8 cellular contexts compared by ENCODE assay signal in genomic region chr19:13033819-13034611, GRCh38. TPM values are rescaled to one million over a fixed set of nuclear protein-coding genes. Genes with fewer than 3 reads are reported as not detected.
DNase-seq lines count a peak whose midpoint lies in the region; ATAC-seq and TF ChIP-seq lines count a peak whose summit lies in the region.

No MANE protein-coding gene starts in this region.

- WGBS in heart right ventricle, 2 donors, result 41 to 46% methylated on average over 8 of the region's 8 CpGs

- H3K27me3 Mint-ChIP-seq in activated naive CD8-positive, alpha-beta T cell treated with anti-CD3 and anti-CD28 coated beads, Interleukin-2, amount 50 U/mL, for 24 hours, result no peaks in the 10 kb centered on the region

- no peak overlapping the region for H3K4me3 Mint-ChIP-seq in activated naive CD8-positive, alpha-beta T cell treated with anti-CD3 and anti-CD28 coated beads, Interleukin-2, amount 50 U/mL, for 24 hours

- H3K27ac ChIP-seq in C4-2B (peak overlapping the region; percentile 45), OCI-LY7 (ENCODE audit: low read depth, low read length, poor library complexity, severe bottlenecking) (no peak overlapping the region), heart right ventricle (peak overlapping the region in 9 of 10 donors; percentile 24 to 96 (median 79))

- H3K9me3 Mint-ChIP-seq in activated naive CD8-positive, alpha-beta T cell treated with anti-CD3 and anti-CD28 coated beads, Interleukin-2, amount 50 U/mL, for 24 hours, result no peaks in the 10 kb centered on the region

- no peaks in the 10 kb centered on the region for H3K27me3 ChIP-seq in heart right ventricle

- H3K4me2 ChIP-seq in OCI-LY7 (ENCODE audit: low read length), result no peak overlapping the region

- H3K36me3 Mint-ChIP-seq in activated naive CD8-positive, alpha-beta T cell treated with anti-CD3 and anti-CD28 coated beads, Interleukin-2, amount 50 U/mL, for 24 hours (ENCODE audit: low read depth), result no peaks in the 10 kb centered on the region

- no peak overlapping the region for H2AFZ ChIP-seq in OCI-LY7 (ENCODE audit: low read length)

- CTCF ChIA-PET in OCI-LY7 (lab: Charles Lee; ENCODE audit: unreplicated experiment), result interaction anchor here (0.6 to 1.2 kb wide), 4 partner anchors 13 to 68 kb away, joined by 3 to 5 read pairs (median 3); no protein-coding TSS in a partner anchor

- intact Hi-C loops in OCI-LY7 (cut with micrococcal nuclease; ENCODE audit: unreplicated experiment) (loop anchor here (5.0 kb wide), 1 partner anchor 58 kb away; no protein-coding TSS in a partner anchor), heart right ventricle (cut with DNase I) (loop anchor here in 7 of 10 donors (2.0 to 10.0 kb wide), 5 partner anchors 27 to 52 kb away; partner anchors contain the start of gene NFIX (in 3 of the 7)), sciatic nerve (cut with DNase I) (no loop called here)

- H3K4me1 ChIP-seq in OCI-LY7 (ENCODE audit: insufficient read depth, low read length, poor library complexity, severe bottlenecking) (no peaks in the 10 kb centered on the region), heart right ventricle (peaks cover 56 to 100% (median 92%) of the 10 kb centered on the region in 9 donors)

- no peak overlapping the region for H3K4me3 ChIP-seq in OCI-LY7 (ENCODE audit: low read depth, low read length, poor library complexity, severe bottlenecking)
- H3K4me3 ChIP-seq in heart right ventricle, result no peak overlapping the region

- no peak overlapping the region for H3K27ac Mint-ChIP-seq in activated naive CD8-positive, alpha-beta T cell treated with anti-CD3 and anti-CD28 coated beads, Interleukin-2, amount 50 U/mL, for 24 hours

- H3K9me3 ChIP-seq in OCI-LY7 (ENCODE audit: low read length), result no peaks in the 10 kb centered on the region
- no peaks in the 10 kb centered on the region for H3K9me3 ChIP-seq in heart right ventricle

- peak; percentile 79 for ATAC-seq in activated naive CD8-positive, alpha-beta T cell treated with anti-CD3 and anti-CD28 coated beads, Interleukin-2, amount 50 U/mL, for 24 hours
- ATAC-seq in heart right ventricle (peak; percentile 50 to 73 (median 58)), sciatic nerve (peak; percentile 51), HG03342 (IDR thresholded peaks at IDR 0.05; ENCODE audit: unreplicated experiment) (no peak), GM19035 (IDR thresholded peaks at IDR 0.05; ENCODE audit: unreplicated experiment) (no peak)

- DNase-seq in HCEC 1CT (peak; percentile 41), OCI-LY7 (ENCODE audit: low spot score) (peak; percentile 54), heart right ventricle (peak; percentile 85), sciatic nerve (ENCODE audit: low spot score) (peak; percentile 84)
- peak; percentile 70 for DNase-seq in activated naive CD8-positive, alpha-beta T cell treated with anti-CD3 and anti-CD28 coated beads, Interleukin-2, amount 50 U/mL, for 24 hours

- peak; percentile 95 for TF ChIP-seq CTCF in C4-2B (conservative IDR thresholded peaks at IDR 0.05)
- peak; percentile 91 for TF ChIP-seq CTCF in OCI-LY7 (conservative IDR thresholded peaks at IDR 0.05; ENCODE audit: low read length)
- TF ChIP-seq CTCF in heart right ventricle (IDR thresholded peaks at IDR 0.05), result peak; percentile 58 to 86 (median 82)

- H3K36me3 ChIP-seq in OCI-LY7 (ENCODE audit: insufficient read depth, low read length) (no peaks in the 10 kb centered on the region), heart right ventricle (peaks cover 0 to 14% (median 0%) of the 10 kb centered on the region in 9 donors)

- peaks cover 5% of the 10 kb centered on the region for H3K4me1 Mint-ChIP-seq in activated naive CD8-positive, alpha-beta T cell treated with anti-CD3 and anti-CD28 coated beads, Interleukin-2, amount 50 U/mL, for 24 hours

- no TSS peak for BruUV-seq in OCI-LY7 (replicated peaks; lab: Mats Ljungman, UMichigan)

- no peaks in the 10 kb centered on the region for H4K20me1 ChIP-seq in OCI-LY7 (ENCODE audit: insufficient read depth, low read length)

- no peaks in the 10 kb centered on the region for H3K9me2 ChIP-seq in OCI-LY7 (ENCODE audit: insufficient read depth, low read length)

- H3K79me2 ChIP-seq in OCI-LY7 (ENCODE audit: insufficient read depth, low read depth, low read length), result no peaks in the 10 kb centered on the region

- POLR2A ChIA-PET in OCI-LY7 (lab: Charles Lee), result no interaction called here

RNA-seq across cellular contexts. Expression of gene NFIX, which starts 38.7 kb away (rescaled TPM):
- total RNA-seq in OCI-LY7 (2014; rRNA removed; shearing (Covaris generic)), result 0.03 and 0.16 TPM in 2 replicates
- 0.68 and 0.72 TPM in 2 replicates for total RNA-seq in OCI-LY7 (2022)
- total RNA-seq in heart right ventricle, result 100 to 1,000 TPM; 111 to 162 (median 145) TPM
- 10 to 100 TPM; 16.8 to 34.2 TPM for polyA plus RNA-seq in heart right ventricle
- total RNA-seq in sciatic nerve, result 131 TPM

Comparison
In these comparisons a context has a peak if more than half of its experiments do, and no peak if none do; other contexts are left out.
1. ATAC-seq: peak in activated naive CD8-positive, alpha-beta T cell treated with anti-CD3 and anti-CD28 coated beads, Interleukin-2, amount 50 U/mL, for 24 hours (single experiment), heart right ventricle (8 of 8) and sciatic nerve (single experiment); none in HG03342 (single experiment) and GM19035 (single experiment).
2. RNA of gene NFIX, which starts 38.7 kb away (total RNA-seq): 111 to 162 TPM in heart right ventricle and 131 TPM in sciatic nerve (single experiment); 0.03 to 0.72 TPM in OCI-LY7; every median in the first group is over 10 times any median in the second.
3. Peak in every context shown above with its lines, with median percentiles within 50 percentile points of each other: CTCF ChIP-seq and DNase-seq.